8 cellular contexts compared by ENCODE assay signal in genomic region chr2:231601356-231602229, GRCh38. TPM values are rescaled to one million over a fixed set of nuclear protein-coding genes. Genes with fewer than 3 reads are reported as not detected.
DNase-seq lines count a peak whose midpoint lies in the region; ATAC-seq and TF ChIP-seq lines count a peak whose summit lies in the region.

No MANE protein-coding gene starts in this region.

- peak; percentile 46 for DNase-seq in DMS153 treated with DMSO at 0.1 percent for 48 hours (lab: John Stamatoyannopoulos, UW; ENCODE audit: unreplicated experiment)
- peak; percentile 64 to 74 for DNase-seq in NOMO-1 (lab: John Stamatoyannopoulos, UW; ENCODE audit: unreplicated experiment in 2 of 2)
- peak; percentile 59 to 65 for DNase-seq in activated CD8-positive, alpha-beta memory T cell treated with anti-CD3 and anti-CD28 coated beads for 1 hour (ENCODE audit: extremely low read depth in 1 of 2, low read depth in 1 of 2)
- peak; percentile 45 to 64 (median 48) for DNase-seq in effector memory CD4-positive, alpha-beta T cell
- DNase-seq in mesothelial cell of epicardium (ENCODE audit: low spot score in 2 of 2, unreplicated experiment in 2 of 2), result peak; percentile 68 to 83
- peak; percentile 51 to 70 for DNase-seq in stimulated activated CD8-positive, alpha-beta memory T cell treated with anti-CD3 and anti-CD28 coated beads, Interleukin-2, amount 100 ng/mL, for 1 hour (ENCODE audit: low read depth in 2 of 2)

- no peaks in the 10 kb centered on the region for H3K36me3 Mint-ChIP-seq in mesothelial cell of epicardium

- no peak overlapping the region for H3K27ac ChIP-seq in effector memory CD4-positive, alpha-beta T cell (ENCODE audit: insufficient read depth, low read length, poor library complexity, severe bottlenecking)

- H3K27me3 Mint-ChIP-seq in mesothelial cell of epicardium (ENCODE audit: low read depth), result no peaks in the 10 kb centered on the region

- no peak overlapping the region for H3K4me3 ChIP-seq in effector memory CD4-positive, alpha-beta T cell (ENCODE audit: insufficient read depth, low read depth, low read length, poor library complexity, severe bottlenecking)

- H3K4me1 Mint-ChIP-seq in mesothelial cell of epicardium, result peaks cover 40% of the 10 kb centered on the region

- H3K4me1 ChIP-seq in effector memory CD4-positive, alpha-beta T cell (ENCODE audit: control insufficient read depth, insufficient read depth, low read length, poor library complexity, severe bottlenecking), result peaks cover 15% of the 10 kb centered on the region

- peak; percentile 81 for TF ChIP-seq CTCF in mesothelial cell of epicardium (IDR thresholded peaks at IDR 0.05; ENCODE audit: unreplicated experiment)

- no peaks in the 10 kb centered on the region for H3K9me3 ChIP-seq in effector memory CD4-positive, alpha-beta T cell (ENCODE audit: control insufficient read depth, low read length)

- H3K27ac Mint-ChIP-seq in mesothelial cell of epicardium, result peak overlapping the region; percentile 95

- ATAC-seq in HG03354 (IDR thresholded peaks at IDR 0.05; ENCODE audit: poor library complexity, severe bottlenecking, unreplicated experiment) (peak; percentile 27), GM19467 (IDR thresholded peaks at IDR 0.05; ENCODE audit: unreplicated experiment) (no peak)

- H3K27me3 ChIP-seq in effector memory CD4-positive, alpha-beta T cell (replicated peaks; ENCODE audit: control insufficient read depth, insufficient read depth, low read length, poor library complexity, severe bottlenecking), result no peaks in the 10 kb centered on the region

- no peak overlapping the region for H3K4me3 Mint-ChIP-seq in mesothelial cell of epicardium

- no peaks in the 10 kb centered on the region for H3K36me3 ChIP-seq in effector memory CD4-positive, alpha-beta T cell (ENCODE audit: control insufficient read depth, insufficient read depth, low read length)

- H3K9me3 Mint-ChIP-seq in mesothelial cell of epicardium, result no peaks in the 10 kb centered on the region

RNA-seq across cellular contexts. Expression of gene TEX44, which starts 8.9 kb away (rescaled TPM):
- not detected in 3 replicates for total RNA-seq in mesothelial cell of epicardium
